Comparison of ENCODE assay signal across 15 cellular contexts in genomic region chr1:27774654-27775053, GRCh38. TPM values are rescaled to one million over a fixed set of nuclear protein-coding genes. Genes with fewer than 3 reads are reported as not detected.
A peak's percentile ranks its signal among the peaks of the same experiment; 100 is the strongest.
DNase-seq lines count a peak whose midpoint lies in the region; ATAC-seq, FAIRE-seq and TF ChIP-seq lines count a peak whose summit lies in the region.
"Had no signal": no experiment of that assay in that cellular context is flagged by ENCODE, and none has a peak within 500 bp of the region (broad histone marks: within the 10 kb centered on the region; RNA-seq: fewer than 3 reads in every experiment).

No MANE protein-coding gene starts in this region.

- H3K9me3 ChIP-seq in pancreas = no peaks in the 10 kb centered on the region

- H2AFZ ChIP-seq in ACC112 (ENCODE audit: low read length, unreplicated experiment) = no peak overlapping the region

- H3K27me3 Mint-ChIP-seq in natural killer cell treated with Interleukin-12 subunit alpha and Interleukin-12 subunit beta and Interleukin-15 and Interleukin-18, amount 100 ng/mL, for 72 hours = no peaks in the 10 kb centered on the region
- no peaks in the 10 kb centered on the region for H3K27me3 Mint-ChIP-seq in stimulated activated naive CD8-positive, alpha-beta T cell treated with anti-CD3 and anti-CD28 coated beads, Interleukin-15, amount 100 ng/mL, for 72 hours

- H3K4me1 Mint-ChIP-seq in natural killer cell treated with Interleukin-12 subunit alpha and Interleukin-12 subunit beta and Interleukin-15 and Interleukin-18, amount 100 ng/mL, for 72 hours (ENCODE audit: low read depth in 2 of 2) = peaks cover 27 to 33% of the 10 kb centered on the region in 2 donors
- H3K4me1 Mint-ChIP-seq in stimulated activated naive CD8-positive, alpha-beta T cell treated with anti-CD3 and anti-CD28 coated beads, Interleukin-15, amount 100 ng/mL, for 72 hours = peaks cover 22% of the 10 kb centered on the region

- no peak for DNase-seq in HFF-Myc (ENCODE audit: extremely low read depth, low read depth)
- DNase-seq in choroid plexus epithelial cell (ENCODE audit: low read depth) = no peak
- DNase-seq in natural killer cell treated with Interleukin-12 subunit alpha and Interleukin-12 subunit beta and Interleukin-15 and Interleukin-18, amount 100 ng/mL, for 72 hours (ENCODE audit: low spot score) = no peak
- DNase-seq in GDM1 (lab: John Stamatoyannopoulos, UW) = no peak
- no peak for DNase-seq in pancreas
- no peak for DNase-seq in stimulated activated naive CD8-positive, alpha-beta T cell treated with anti-CD3 and anti-CD28 coated beads, Interleukin-15, amount 100 ng/mL, for 72 hours
- DNase-seq: activated CD4-positive, CD25-positive, alpha-beta regulatory T cell treated with anti-CD3 and anti-CD28 coated beads, Interleukin-2, amount 50 U/mL, for 72 hours; activated naive CD4-positive, alpha-beta T cell; effector CD4-positive, alpha-beta T cell; H7; MM.1S; NCI-H69 had no signal

- H3K36me3 Mint-ChIP-seq in natural killer cell treated with Interleukin-12 subunit alpha and Interleukin-12 subunit beta and Interleukin-15 and Interleukin-18, amount 100 ng/mL, for 72 hours = peaks cover 19% of the 10 kb centered on the region

- intact Hi-C loops in pancreas (cut with DNase I) = no loop called here

- peak overlapping the region; percentile 41 for H3K4me3 ChIP-seq in ACC112 (ENCODE audit: low read depth, low read length)
- H3K4me3 ChIP-seq in HFF-Myc (replicated peaks; ENCODE audit: low read depth, low read length) = peak overlapping the region; percentile 99
- H3K4me3 ChIP-seq in choroid plexus epithelial cell (ENCODE audit: low read depth, low read length) = peak overlapping the region; percentile 21
- H3K4me3 ChIP-seq in pancreas = peak overlapping the region in 1 of 4 donors; percentile 71

- H3K4me1 ChIP-seq in ACC112 (ENCODE audit: control insufficient read depth, insufficient read depth, low read length, unreplicated experiment) = peaks cover 10% of the 10 kb centered on the region
- H3K4me1 ChIP-seq in pancreas = peaks cover 4 to 16% (median 12%) of the 10 kb centered on the region in 3 donors

- no peak for FAIRE-seq in pancreas (lab: Jason Lieb, UNC)

- H3K27me3 ChIP-seq in ACC112 (ENCODE audit: insufficient read depth, low read length) = no peaks in the 10 kb centered on the region
- no peaks in the 10 kb centered on the region for H3K27me3 ChIP-seq in pancreas

- ATAC-seq in natural killer cell treated with Interleukin-12 subunit alpha and Interleukin-12 subunit beta and Interleukin-15 and Interleukin-18, amount 100 ng/mL, for 72 hours = no peak
- no peak for ATAC-seq in pancreas
- no peak for ATAC-seq in stimulated activated naive CD8-positive, alpha-beta T cell treated with anti-CD3 and anti-CD28 coated beads, Interleukin-15, amount 100 ng/mL, for 72 hours
- no peak for ATAC-seq in HG02938 (IDR thresholded peaks at IDR 0.05; ENCODE audit: unreplicated experiment)

- peak overlapping the region; percentile 99 for H3K27ac Mint-ChIP-seq in natural killer cell treated with Interleukin-12 subunit alpha and Interleukin-12 subunit beta and Interleukin-15 and Interleukin-18, amount 100 ng/mL, for 72 hours
- H3K27ac Mint-ChIP-seq in stimulated activated naive CD8-positive, alpha-beta T cell treated with anti-CD3 and anti-CD28 coated beads, Interleukin-15, amount 100 ng/mL, for 72 hours = no peak overlapping the region

- no peak for TF ChIP-seq CTCF in HFF-Myc (IDR thresholded peaks at IDR 0.05; ENCODE audit: low read depth, low read length, missing control alignments)
- no peak for TF ChIP-seq CTCF in choroid plexus epithelial cell (conservative IDR thresholded peaks at IDR 0.05; ENCODE audit: low read depth, low read length)
- TF ChIP-seq CTCF in pancreas (IDR thresholded peaks at IDR 0.05) = no peak

- no peak overlapping the region for H3K27ac ChIP-seq in ACC112 (ENCODE audit: low read depth, low read length)
- H3K27ac ChIP-seq in pancreas = peak overlapping the region in 1 of 4 donors; percentile 89
- H3K27ac ChIP-seq: C4-2B had no signal

- WGBS in pancreas, 2 donors = 72 to 77% methylated on average over 2 of the region's 2 CpGs

- H3K4me3 Mint-ChIP-seq in natural killer cell treated with Interleukin-12 subunit alpha and Interleukin-12 subunit beta and Interleukin-15 and Interleukin-18, amount 100 ng/mL, for 72 hours = peak overlapping the region; percentile 22
- no peak overlapping the region for H3K4me3 Mint-ChIP-seq in stimulated activated naive CD8-positive, alpha-beta T cell treated with anti-CD3 and anti-CD28 coated beads, Interleukin-15, amount 100 ng/mL, for 72 hours

- H3K9me3 Mint-ChIP-seq in natural killer cell treated with Interleukin-12 subunit alpha and Interleukin-12 subunit beta and Interleukin-15 and Interleukin-18, amount 100 ng/mL, for 72 hours = no peaks in the 10 kb centered on the region
- no peaks in the 10 kb centered on the region for H3K9me3 Mint-ChIP-seq in stimulated activated naive CD8-positive, alpha-beta T cell treated with anti-CD3 and anti-CD28 coated beads, Interleukin-15, amount 100 ng/mL, for 72 hours

- no peaks in the 10 kb centered on the region for H3K36me3 ChIP-seq in ACC112 (ENCODE audit: insufficient read depth, low read length)
- H3K36me3 ChIP-seq in pancreas = no peaks in the 10 kb centered on the region

- peaks cover 54% of the 10 kb centered on the region for H3K79me2 ChIP-seq in ACC112 (ENCODE audit: control insufficient read depth, insufficient read depth, low read length, unreplicated experiment)

RNA-seq across cellular contexts. Expression of gene STX12, which starts 1.6 kb away (rescaled TPM):
- 10 to 100 TPM; 47.9 to 50.2 TPM for total RNA-seq in natural killer cell treated with Interleukin-12 subunit alpha and Interleukin-12 subunit beta and Interleukin-15 and Interleukin-18, amount 100 ng/mL, for 72 hours
- 10 to 100 TPM; 15.4 to 24.3 (median 19.5) TPM for total RNA-seq in pancreas
- 10 to 100 TPM; 13.6 to 21.2 TPM for polyA plus RNA-seq in pancreas

RNA-seq across cellular contexts. Expression of gene FAM76A, which starts 48.9 kb away (rescaled TPM):
- total RNA-seq in natural killer cell treated with Interleukin-12 subunit alpha and Interleukin-12 subunit beta and Interleukin-15 and Interleukin-18, amount 100 ng/mL, for 72 hours = 10 to 100 TPM in 1 of 2 donors, 1 to 10 TPM in 1; 9.4 to 11.4 TPM
- total RNA-seq in pancreas = 1 to 10 TPM; 5.0 to 8.7 (median 6.4) TPM
- 1 to 10 TPM; 4.3 to 6.4 TPM for polyA plus RNA-seq in pancreas

RNA-seq across cellular contexts. Expression of gene PPP1R8, which starts 55.9 kb away (rescaled TPM):
- 10 to 100 TPM; 65.1 to 69.7 TPM for total RNA-seq in natural killer cell treated with Interleukin-12 subunit alpha and Interleukin-12 subunit beta and Interleukin-15 and Interleukin-18, amount 100 ng/mL, for 72 hours
- 10 to 100 TPM in 4 of 6 donors, 1 to 10 TPM in 2; 8.1 to 16.6 (median 11.7) TPM for total RNA-seq in pancreas
- 10 to 100 TPM in 1 of 2 donors, 1 to 10 TPM in 1; 9.9 to 17.4 TPM for polyA plus RNA-seq in pancreas

Comparison
In these comparisons a context has a peak if more than half of its experiments do, and no peak if none do; other contexts are left out.
1. H3K27ac Mint-ChIP-seq: peak in natural killer cell treated with Interleukin-12 subunit alpha and Interleukin-12 subunit beta and Interleukin-15 and Interleukin-18, amount 100 ng/mL, for 72 hours (2 of 2); none in stimulated activated naive CD8-positive, alpha-beta T cell treated with anti-CD3 and anti-CD28 coated beads, Interleukin-15, amount 100 ng/mL, for 72 hours (0 of 2).